Comparison of ENCODE assay signal across 17 cellular contexts in genomic region chr10:103698266-103698665, GRCh38.
DNase-seq lines count a peak whose midpoint lies in the region; ATAC-seq and TF ChIP-seq lines count a peak whose summit lies in the region.
"Had no signal": no experiment of that assay in that cellular context is flagged by ENCODE, and none has a peak within 500 bp of the region (broad histone marks: within the 10 kb centered on the region; RNA-seq: fewer than 3 reads in every experiment).

No MANE protein-coding gene starts in this region.

- H3K4me3 ChIP-seq in right cardiac atrium (ENCODE audit: low read length), result no peak overlapping the region
- H3K4me3 ChIP-seq in foreskin fibroblast (ENCODE audit: low read depth in 1 of 2, low read length in 2 of 2), result no peak overlapping the region
- H3K4me3 ChIP-seq: Peyer's patch, SJCRH30 had no signal

- no peaks in the 10 kb centered on the region for H3K9me3 ChIP-seq in right cardiac atrium (ENCODE audit: control insufficient read depth, low read length)
- H3K9me3 ChIP-seq: BE2C, SJCRH30 had no signal

- no peak for ATAC-seq in right cardiac atrium

- CTCF ChIA-PET in RWPE1 (lab: Yijun Ruan, JAX) (interaction anchor here (0.6 to 2.2 kb wide), 3 partner anchors 12 to 678 kb away, joined by 3 to 11 read pairs (median 4); no protein-coding TSS in a partner anchor), GM10248 (lab: Yijun Ruan, JAX) (interaction anchor here (0.8 to 7.0 kb wide), 3 partner anchors 13 to 92 kb away, joined by 3 to 69 read pairs (median 3); no protein-coding TSS in a partner anchor)

- peak overlapping the region; percentile 84 for H3K27ac ChIP-seq in RWPE1
- H3K27ac ChIP-seq in caudate nucleus (ENCODE audit: low read depth, low read length), result peak overlapping the region; percentile 90
- no peak overlapping the region for H3K27ac ChIP-seq in right cardiac atrium (ENCODE audit: low read length)
- peak overlapping the region; percentile 90 for H3K27ac ChIP-seq in substantia nigra (ENCODE audit: low read depth, low read length, poor library complexity, severe bottlenecking)
- H3K27ac ChIP-seq: Peyer's patch, SJCRH30 had no signal

- no peak for TF ChIP-seq CTCF in RWPE1 (conservative IDR thresholded peaks at IDR 0.05; ENCODE audit: low read depth)
- no peak for TF ChIP-seq CTCF in GM10248 (IDR thresholded peaks at IDR 0.05; ENCODE audit: control extremely low read depth, extremely low read depth, low read depth, missing control alignments)
- TF ChIP-seq CTCF in foreskin fibroblast (IDR thresholded peaks at IDR 0.05; ENCODE audit: low read depth, low read length), result no peak

- DNase-seq in RWPE1 (ENCODE audit: low spot score) (no peak), caudate nucleus (lab: John Stamatoyannopoulos, UW) (no peak), right cardiac atrium (peak in 2 of 3 donors; percentile 48 to 77), substantia nigra (lab: John Stamatoyannopoulos, UW) (peak in 1 of 49 donors; percentile 19), GM10248 (ENCODE audit: extremely low spot score) (no peak), LoVo (ENCODE audit: low spot score) (no peak), RPMI8226 (no peak), foreskin fibroblast (no peak)
- DNase-seq: BE2C; CD8-positive, alpha-beta memory T cell; H9; Kasumi-1; NCI-H1417; NCI-H1930; NCI-H510A treated with DMSO at 0.1 percent for 48 hours; Peyer's patch; SJCRH30 had no signal

- 67% methylated on average over 4 of the region's 4 CpGs for WGBS in right cardiac atrium

- no peaks in the 10 kb centered on the region for H3K27me3 ChIP-seq in right cardiac atrium (ENCODE audit: control insufficient read depth, insufficient read depth)
- H3K27me3 ChIP-seq: BE2C, Peyer's patch, SJCRH30 had no signal

- intact Hi-C loops in right cardiac atrium (cut with DNase I), result no loop called here

- POLR2A ChIA-PET in RWPE1 (lab: Yijun Ruan, JAX; ENCODE audit: low non-redundant PET) (no interaction called here), GM10248 (lab: Yijun Ruan, JAX) (no interaction called here)

- H3K4me1 ChIP-seq in right cardiac atrium (ENCODE audit: control insufficient read depth, insufficient read depth, low read length), result peaks cover 5% of the 10 kb centered on the region

Comparison
In these comparisons a context has a peak if more than half of its experiments do, and no peak if none do; other contexts are left out.
1. DNase-seq: peak in right cardiac atrium (2 of 3); none in RWPE1 (single experiment), caudate nucleus (0 of 61), GM10248 (single experiment), LoVo (single experiment), RPMI8226 (single experiment) and foreskin fibroblast (0 of 2).